8 cellular contexts compared by ENCODE assay signal in the genomic region with DNA sequence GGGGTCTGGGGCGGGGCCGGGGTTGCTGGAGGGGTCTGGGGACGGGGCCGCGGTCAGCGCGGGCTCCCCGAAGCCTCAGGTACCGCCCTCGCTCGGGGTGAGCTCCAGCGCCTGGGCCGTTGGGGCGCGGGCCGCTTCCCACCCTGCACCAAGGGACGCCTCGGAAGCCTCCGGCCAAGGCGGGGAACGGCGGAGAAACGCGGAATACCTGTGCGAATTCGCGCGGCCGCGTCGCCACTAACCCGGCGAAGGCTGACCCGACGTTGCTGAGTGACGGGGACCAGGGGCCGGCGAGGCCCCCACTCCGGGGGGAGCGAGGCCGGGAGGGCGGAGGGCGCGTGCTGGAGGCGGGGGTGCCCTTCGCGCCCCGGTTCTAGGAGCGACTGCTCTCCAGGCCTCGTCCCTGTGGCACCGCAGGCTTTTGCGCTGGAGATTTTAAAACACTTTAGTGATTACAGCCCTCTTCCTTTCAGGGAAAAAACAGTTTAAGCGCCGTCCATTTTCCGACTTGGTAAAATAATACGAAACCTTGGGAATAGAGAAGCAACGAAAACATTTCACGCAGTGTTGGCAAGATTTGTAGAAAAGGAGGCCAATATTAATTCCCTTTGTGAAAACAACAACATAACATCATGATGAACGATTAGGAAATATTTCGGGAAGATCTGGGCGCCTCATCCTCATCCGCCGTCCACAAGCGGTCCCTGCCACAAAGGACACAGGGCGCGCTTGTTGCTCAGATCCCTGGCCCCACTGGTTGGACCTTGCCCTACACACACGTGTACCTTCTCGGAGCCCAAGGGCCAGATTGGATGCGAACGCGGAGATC. TPM values are rescaled to one million over a fixed set of nuclear protein-coding genes. Genes with fewer than 3 reads are reported as not detected.
DNase-seq lines count a peak whose midpoint lies in the region; ATAC-seq and TF ChIP-seq lines count a peak whose summit lies in the region.

No MANE protein-coding gene starts in this region.

- ATAC-seq in CD4-positive, CD25-positive, alpha-beta regulatory T cell (ENCODE audit: low read depth in 2 of 2), result no peak
- ATAC-seq in GM19395 (IDR thresholded peaks at IDR 0.05; ENCODE audit: unreplicated experiment), result no peak

- intact Hi-C loops in testis (cut with DNase I; ENCODE audit: low total_unique reads), result no loop called here

- peaks cover 0 to 11% (median 3%) of the 10 kb centered on the region in 7 donors for H3K9me3 Mint-ChIP-seq in CD4-positive, CD25-positive, alpha-beta regulatory T cell

- H3K27ac Mint-ChIP-seq in CD4-positive, CD25-positive, alpha-beta regulatory T cell, result no peak overlapping the region

- peaks cover 32% of the 10 kb centered on the region for H3K27me3 ChIP-seq in CD4-positive, CD25-positive, alpha-beta regulatory T cell (ENCODE audit: control insufficient read depth, insufficient read depth, low read length)
- no peaks in the 10 kb centered on the region for H3K27me3 ChIP-seq in testis

- WGBS in testis, 2 donors, result 3% methylated on average over 47 to 70 of the region's 71 CpGs

- H3K27me3 Mint-ChIP-seq in CD4-positive, CD25-positive, alpha-beta regulatory T cell, result peaks cover 81% of the 10 kb centered on the region

- no peaks in the 10 kb centered on the region for H3K36me3 ChIP-seq in CD4-positive, CD25-positive, alpha-beta regulatory T cell (ENCODE audit: control insufficient read depth, insufficient read depth, low read length)
- H3K36me3 ChIP-seq in testis (ENCODE audit: low read depth, missing control alignments), result no peaks in the 10 kb centered on the region

- peaks cover 10 to 19% (median 18%) of the 10 kb centered on the region in 4 donors for H3K4me1 Mint-ChIP-seq in CD4-positive, CD25-positive, alpha-beta regulatory T cell

- H3K4me1 ChIP-seq in CD4-positive, CD25-positive, alpha-beta regulatory T cell (ENCODE audit: control insufficient read depth, insufficient read depth, low read length, poor library complexity, severe bottlenecking), result peaks cover 22% of the 10 kb centered on the region
- H3K4me1 ChIP-seq in testis, result peaks cover 9% of the 10 kb centered on the region

- DNase-seq in CD4-positive, CD25-positive, alpha-beta regulatory T cell, result no peak
- DNase-seq in HuH-7 (ENCODE audit: low spot score) (peak; percentile 86), astrocyte of the hippocampus (ENCODE audit: low read depth, low spot score) (peak; percentile 50), left kidney (ENCODE audit: low read depth, low spot score) (peak; percentile 71), testis (no peak), NCI-H2029 treated with DMSO at 0.1 percent for 48 hours (lab: John Stamatoyannopoulos, UW) (no peak), SW 1271 (lab: John Stamatoyannopoulos, UW) (no peak)

- no peak for TF ChIP-seq POLR2A in testis (IDR thresholded peaks at IDR 0.05)

- H3K27ac ChIP-seq in CD4-positive, CD25-positive, alpha-beta regulatory T cell (ENCODE audit: insufficient read depth, low read length, poor library complexity, severe bottlenecking), result no peak overlapping the region
- no peak overlapping the region for H3K27ac ChIP-seq in testis

- peak overlapping the region; percentile 73 to 79 (median 74) for H3K4me3 Mint-ChIP-seq in CD4-positive, CD25-positive, alpha-beta regulatory T cell

- peak overlapping the region; percentile 32 for H3K4me3 ChIP-seq in CD4-positive, CD25-positive, alpha-beta regulatory T cell (ENCODE audit: low read depth, low read length)
- H3K4me3 ChIP-seq in testis, result peak overlapping the region; percentile 41 to 60

- no peaks in the 10 kb centered on the region for H3K9me3 ChIP-seq in CD4-positive, CD25-positive, alpha-beta regulatory T cell (ENCODE audit: control insufficient read depth in 2 of 2, low read length in 2 of 2)
- no peaks in the 10 kb centered on the region for H3K9me3 ChIP-seq in testis

- H3K36me3 Mint-ChIP-seq in CD4-positive, CD25-positive, alpha-beta regulatory T cell, result peaks cover 3% of the 10 kb centered on the region

- TF ChIP-seq CTCF in testis (IDR thresholded peaks at IDR 0.05), result no peak

RNA-seq across cellular contexts. Expression of a gene that starts 1.0 kb away (rescaled TPM):
- not detected for total RNA-seq in CD4-positive, CD25-positive, alpha-beta regulatory T cell
- not detected for polyA plus RNA-seq in CD4-positive, CD25-positive, alpha-beta regulatory T cell
- 1 to 10 TPM; 2.9 to 3.2 TPM for total RNA-seq in testis
- polyA plus RNA-seq in testis (ENCODE audit: insufficient read depth, low read depth, low replicate concordance), result 3.3 TPM

Comparison
In these comparisons a context has a peak if more than half of its experiments do, and no peak if none do; other contexts are left out.
1. DNase-seq: peak in HuH-7 (single experiment), astrocyte of the hippocampus (single experiment) and left kidney (single experiment); none in CD4-positive, CD25-positive, alpha-beta regulatory T cell (0 of 3), testis (single experiment), NCI-H2029 treated with DMSO at 0.1 percent for 48 hours (single experiment) and SW 1271 (0 of 2).